In the genomic region with DNA sequence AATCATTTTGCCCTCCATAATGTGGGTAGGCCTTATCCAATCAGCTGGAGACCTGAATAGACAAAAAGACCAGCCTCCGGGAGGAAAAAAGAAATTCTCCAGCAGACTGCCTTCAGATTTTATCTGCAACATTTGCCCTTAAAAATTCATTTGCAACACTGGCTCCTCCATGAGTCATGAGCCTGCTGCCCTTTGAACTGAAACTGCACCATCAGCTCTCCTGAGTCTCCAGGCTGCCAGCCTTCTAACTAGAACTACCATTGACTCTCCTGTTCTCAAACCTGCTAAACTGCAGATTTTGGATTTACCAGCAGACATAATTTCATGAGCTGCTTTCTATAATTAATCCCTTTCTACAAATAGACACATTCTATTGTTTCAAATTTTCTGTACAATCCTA, we compare ENCODE assay signal across 1 cellular context.
TF ChIP-seq lines count a peak whose summit lies in the region.

No MANE protein-coding gene starts in this region.

TF ChIP-seq in WTC11, 78 proteins besides CTCF, POLR2A, EP300 and RAD21 (continued from another document):
- TF ChIP-seq, protein P1, sequence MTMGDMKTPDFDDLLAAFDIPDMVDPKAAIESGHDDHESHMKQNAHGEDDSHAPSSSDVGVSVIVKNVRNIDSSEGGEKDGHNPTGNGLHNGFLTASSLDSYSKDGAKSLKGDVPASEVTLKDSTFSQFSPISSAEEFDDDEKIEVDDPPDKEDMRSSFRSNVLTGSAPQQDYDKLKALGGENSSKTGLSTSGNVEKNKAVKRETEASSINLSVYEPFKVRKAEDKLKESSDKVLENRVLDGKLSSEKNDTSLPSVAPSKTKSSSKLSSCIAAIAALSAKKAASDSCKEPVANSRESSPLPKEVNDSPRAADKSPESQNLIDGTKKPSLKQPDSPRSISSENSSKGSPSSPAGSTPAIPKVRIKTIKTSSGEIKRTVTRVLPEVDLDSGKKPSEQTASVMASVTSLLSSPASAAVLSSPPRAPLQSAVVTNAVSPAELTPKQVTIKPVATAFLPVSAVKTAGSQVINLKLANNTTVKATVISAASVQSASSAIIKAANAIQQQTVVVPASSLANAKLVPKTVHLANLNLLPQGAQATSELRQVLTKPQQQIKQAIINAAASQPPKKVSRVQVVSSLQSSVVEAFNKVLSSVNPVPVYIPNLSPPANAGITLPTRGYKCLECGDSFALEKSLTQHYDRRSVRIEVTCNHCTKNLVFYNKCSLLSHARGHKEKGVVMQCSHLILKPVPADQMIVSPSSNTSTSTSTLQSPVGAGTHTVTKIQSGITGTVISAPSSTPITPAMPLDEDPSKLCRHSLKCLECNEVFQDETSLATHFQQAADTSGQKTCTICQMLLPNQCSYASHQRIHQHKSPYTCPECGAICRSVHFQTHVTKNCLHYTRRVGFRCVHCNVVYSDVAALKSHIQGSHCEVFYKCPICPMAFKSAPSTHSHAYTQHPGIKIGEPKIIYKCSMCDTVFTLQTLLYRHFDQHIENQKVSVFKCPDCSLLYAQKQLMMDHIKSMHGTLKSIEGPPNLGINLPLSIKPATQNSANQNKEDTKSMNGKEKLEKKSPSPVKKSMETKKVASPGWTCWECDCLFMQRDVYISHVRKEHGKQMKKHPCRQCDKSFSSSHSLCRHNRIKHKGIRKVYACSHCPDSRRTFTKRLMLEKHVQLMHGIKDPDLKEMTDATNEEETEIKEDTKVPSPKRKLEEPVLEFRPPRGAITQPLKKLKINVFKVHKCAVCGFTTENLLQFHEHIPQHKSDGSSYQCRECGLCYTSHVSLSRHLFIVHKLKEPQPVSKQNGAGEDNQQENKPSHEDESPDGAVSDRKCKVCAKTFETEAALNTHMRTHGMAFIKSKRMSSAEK (CRISPR knock-in tag; IDR thresholded peaks at IDR 0.05; ENCODE audit: borderline replicate concordance) = no peak
- TF ChIP-seq ZNF121 (CRISPR knock-in tag; IDR thresholded peaks at IDR 0.05) (no peak), ETV6 (CRISPR knock-in tag; IDR thresholded peaks at IDR 0.05) (no peak), KAT7 (CRISPR knock-in tag; IDR thresholded peaks at IDR 0.05; ENCODE audit: borderline replicate concordance) (no peak), HMGA2 (CRISPR knock-in tag; IDR thresholded peaks at IDR 0.05) (no peak), RORB (CRISPR knock-in tag; IDR thresholded peaks at IDR 0.05) (no peak), SP1 (CRISPR knock-in tag; conservative IDR thresholded peaks at IDR 0.05) (no peak), SMAD4 (CRISPR knock-in tag; IDR thresholded peaks at IDR 0.05) (no peak), OVOL2 (CRISPR knock-in tag; IDR thresholded peaks at IDR 0.05; ENCODE audit: borderline replicate concordance) (no peak), ZNF263 (CRISPR knock-in tag; IDR thresholded peaks at IDR 0.05; ENCODE audit: low read depth) (no peak)
- TF ChIP-seq, protein P2, sequence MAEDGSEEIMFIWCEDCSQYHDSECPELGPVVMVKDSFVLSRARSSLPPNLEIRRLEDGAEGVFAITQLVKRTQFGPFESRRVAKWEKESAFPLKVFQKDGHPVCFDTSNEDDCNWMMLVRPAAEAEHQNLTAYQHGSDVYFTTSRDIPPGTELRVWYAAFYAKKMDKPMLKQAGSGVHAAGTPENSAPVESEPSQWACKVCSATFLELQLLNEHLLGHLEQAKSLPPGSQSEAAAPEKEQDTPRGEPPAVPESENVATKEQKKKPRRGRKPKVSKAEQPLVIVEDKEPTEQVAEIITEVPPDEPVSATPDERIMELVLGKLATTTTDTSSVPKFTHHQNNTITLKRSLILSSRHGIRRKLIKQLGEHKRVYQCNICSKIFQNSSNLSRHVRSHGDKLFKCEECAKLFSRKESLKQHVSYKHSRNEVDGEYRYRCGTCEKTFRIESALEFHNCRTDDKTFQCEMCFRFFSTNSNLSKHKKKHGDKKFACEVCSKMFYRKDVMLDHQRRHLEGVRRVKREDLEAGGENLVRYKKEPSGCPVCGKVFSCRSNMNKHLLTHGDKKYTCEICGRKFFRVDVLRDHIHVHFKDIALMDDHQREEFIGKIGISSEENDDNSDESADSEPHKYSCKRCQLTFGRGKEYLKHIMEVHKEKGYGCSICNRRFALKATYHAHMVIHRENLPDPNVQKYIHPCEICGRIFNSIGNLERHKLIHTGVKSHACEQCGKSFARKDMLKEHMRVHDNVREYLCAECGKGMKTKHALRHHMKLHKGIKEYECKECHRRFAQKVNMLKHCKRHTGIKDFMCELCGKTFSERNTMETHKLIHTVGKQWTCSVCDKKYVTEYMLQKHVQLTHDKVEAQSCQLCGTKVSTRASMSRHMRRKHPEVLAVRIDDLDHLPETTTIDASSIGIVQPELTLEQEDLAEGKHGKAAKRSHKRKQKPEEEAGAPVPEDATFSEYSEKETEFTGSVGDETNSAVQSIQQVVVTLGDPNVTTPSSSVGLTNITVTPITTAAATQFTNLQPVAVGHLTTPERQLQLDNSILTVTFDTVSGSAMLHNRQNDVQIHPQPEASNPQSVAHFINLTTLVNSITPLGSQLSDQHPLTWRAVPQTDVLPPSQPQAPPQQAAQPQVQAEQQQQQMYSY (CRISPR knock-in tag; IDR thresholded peaks at IDR 0.05) = no peak
